In the genomic region with DNA sequence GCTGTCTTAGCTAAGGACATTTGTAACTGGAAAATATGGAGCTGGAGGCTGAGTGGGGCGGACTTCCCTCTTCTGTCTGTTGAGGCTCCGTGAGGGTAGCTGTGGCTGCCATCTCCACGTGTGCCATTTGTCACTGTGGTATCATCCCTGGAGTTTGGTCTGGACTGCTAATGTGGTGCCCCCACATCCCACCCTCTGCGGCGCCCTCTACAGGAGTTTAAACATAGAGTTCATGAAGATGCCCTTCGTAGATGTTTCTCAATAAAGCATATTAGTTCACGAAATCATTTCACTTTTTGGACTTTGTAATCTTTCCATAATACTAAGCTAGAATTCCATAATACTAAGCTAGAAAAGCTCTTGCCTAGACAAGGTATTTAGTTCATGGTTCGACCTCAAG, we compare ENCODE assay signal across 23 cellular contexts. TPM values are rescaled to one million over a fixed set of nuclear protein-coding genes. Genes with fewer than 3 reads are reported as not detected.
DNase-seq lines count a peak whose midpoint lies in the region; TF ChIP-seq lines count a peak whose summit lies in the region.
"Had no signal": no experiment of that assay in that cellular context is flagged by ENCODE, and none has a peak within 500 bp of the region (broad histone marks: within the 10 kb centered on the region; RNA-seq: fewer than 3 reads in every experiment).

No MANE protein-coding gene starts in this region.

- no peaks in the 10 kb centered on the region for H3K36me3 Mint-ChIP-seq in CD14-positive monocyte
- H3K36me3 Mint-ChIP-seq: activated naive CD8-positive, alpha-beta T cell treated with anti-CD3 and anti-CD28 coated beads, Interleukin-2, amount 10 ng/mL, durations not matched to agents 7 days and 5 days had no signal

- no peak overlapping the region for H3K4me3 ChIP-seq in H7 (ENCODE audit: insufficient read depth, low read depth, low read length)
- H3K4me3 ChIP-seq: A549, GM12878, heart right ventricle, left ventricle myocardium inferior, right lobe of liver, stomach had no signal

- H3K4me3 Mint-ChIP-seq in CD14-positive monocyte, result no peak overlapping the region
- H3K4me3 Mint-ChIP-seq: activated naive CD8-positive, alpha-beta T cell treated with anti-CD3 and anti-CD28 coated beads, Interleukin-2, amount 10 ng/mL, durations not matched to agents 7 days and 5 days; nephron had no signal

- DNase-seq in DMS53 (lab: John Stamatoyannopoulos, UW), result peak; percentile 38
- DNase-seq in DMS53 treated with DMSO at 0.1 percent for 48 hours (lab: John Stamatoyannopoulos, UW; ENCODE audit: unreplicated experiment), result no peak
- peak; percentile 78 for DNase-seq in H7
- peak; percentile 22 for DNase-seq in NCI-H345 treated with DMSO at 0.1 percent for 48 hours (lab: John Stamatoyannopoulos, UW; ENCODE audit: unreplicated experiment)
- DNase-seq in iPS-NIHi11 (ENCODE audit: low spot score), result peak; percentile 53
- no peak for DNase-seq in SW480 (ENCODE audit: low spot score)
- no peak for DNase-seq in CD14-positive monocyte (ENCODE audit: low spot score)
- DNase-seq in COLO829 (ENCODE audit: low spot score), result no peak
- DNase-seq: activated CD4-positive, alpha-beta T cell treated with anti-CD3 and anti-CD28 coated beads for 48 hours; activated naive CD8-positive, alpha-beta T cell treated with anti-CD3 and anti-CD28 coated beads, Interleukin-2, amount 10 ng/mL, durations not matched to agents 7 days and 5 days; cerebellar nuclear complex; heart right ventricle; Karpas-422; left ventricle myocardium inferior; NCI-H1092; OCI-M1; right lobe of liver; SIG-M5; stomach had no signal

- peaks cover 5 to 13% (median 7%) of the 10 kb centered on the region in 3 donors for H3K27me3 Mint-ChIP-seq in CD14-positive monocyte (ENCODE audit: low read depth in 3 of 3)
- H3K27me3 Mint-ChIP-seq: activated naive CD8-positive, alpha-beta T cell treated with anti-CD3 and anti-CD28 coated beads, Interleukin-2, amount 10 ng/mL, durations not matched to agents 7 days and 5 days had no signal

- no peaks in the 10 kb centered on the region for H3K4me1 Mint-ChIP-seq in CD14-positive monocyte
- H3K4me1 Mint-ChIP-seq: activated naive CD8-positive, alpha-beta T cell treated with anti-CD3 and anti-CD28 coated beads, Interleukin-2, amount 10 ng/mL, durations not matched to agents 7 days and 5 days; nephron had no signal

- H3K27me3 ChIP-seq in H7 (ENCODE audit: control insufficient read depth, insufficient read depth, low read length), result no peaks in the 10 kb centered on the region
- H3K27me3 ChIP-seq: heart right ventricle, right lobe of liver, stomach had no signal

- H3K9me3 Mint-ChIP-seq in CD14-positive monocyte, result peaks cover 0 to 4% (median 0%) of the 10 kb centered on the region in 7 donors
- H3K9me3 Mint-ChIP-seq: activated naive CD8-positive, alpha-beta T cell treated with anti-CD3 and anti-CD28 coated beads, Interleukin-2, amount 10 ng/mL, durations not matched to agents 7 days and 5 days; activated T-helper 2 cell treated with anti-CD3 and anti-CD28 coated beads, Interferon-gamma antibody, Interleukin-2, Interleukin-4, amounts not matched to agents 10 μg/mL and 5 μg/mL and 100 μg/mL, durations not matched to agents 14 hours and 24 hours and 36 hours had no signal

- no peak for TF ChIP-seq CTCF in CD14-positive monocyte (IDR thresholded peaks at IDR 0.05)

- H3K27ac Mint-ChIP-seq in CD14-positive monocyte, result no peak overlapping the region
- H3K27ac Mint-ChIP-seq: activated naive CD8-positive, alpha-beta T cell treated with anti-CD3 and anti-CD28 coated beads, Interleukin-2, amount 10 ng/mL, durations not matched to agents 7 days and 5 days; activated T-helper 2 cell treated with anti-CD3 and anti-CD28 coated beads, Interferon-gamma antibody, Interleukin-2, Interleukin-4, amounts not matched to agents 10 μg/mL and 5 μg/mL and 100 μg/mL, durations not matched to agents 14 hours and 24 hours and 36 hours; nephron had no signal

- H3K36me3 ChIP-seq in H7 (replicated peaks; ENCODE audit: control insufficient read depth, insufficient read depth, low read length), result no peaks in the 10 kb centered on the region
- H3K36me3 ChIP-seq: heart right ventricle, left ventricle myocardium inferior, right lobe of liver, stomach had no signal

- intact Hi-C loops in CD14-positive monocyte (cut with micrococcal nuclease), result no loop called here

RNA-seq across cellular contexts. Expression of a gene that starts 52.4 kb away (rescaled TPM):
- total RNA-seq in H7 (2014; rRNA removed; shearing (Covaris generic)), result 0.22 and 0.28 TPM in 2 replicates
- not detected for polyA plus RNA-seq in CD14-positive monocyte

Comparison
In these comparisons a context has a peak if more than half of its experiments do, and no peak if none do; other contexts are left out.
1. DNase-seq: peak in DMS53 (single experiment), H7 (single experiment), NCI-H345 treated with DMSO at 0.1 percent for 48 hours (single experiment) and iPS-NIHi11 (single experiment); none in DMS53 treated with DMSO at 0.1 percent for 48 hours (single experiment), SW480 (single experiment), CD14-positive monocyte (single experiment) and COLO829 (single experiment).